Comparison of ENCODE assay signal across 8 cellular contexts in genomic region chr15:31325976-31326728, GRCh38. TPM values are rescaled to one million over a fixed set of nuclear protein-coding genes. Genes with fewer than 3 reads are reported as not detected.
DNase-seq lines count a peak whose midpoint lies in the region; ATAC-seq, FAIRE-seq and TF ChIP-seq lines count a peak whose summit lies in the region.

No MANE protein-coding gene starts in this region.

- H3K36me3 ChIP-seq in H1 (ENCODE audit: control insufficient read depth in 2 of 4, insufficient read depth in 4 of 4, low read length in 3 of 4) (no peaks in the 10 kb centered on the region), mesenchymal stem cell (ENCODE audit: control insufficient read depth in 1 of 2, insufficient read depth in 2 of 2, low read depth in 1 of 2, low read length in 2 of 2) (peaks cover 0 to 2% of the 10 kb centered on the region in 2 experiments)

- H3K4me2 ChIP-seq in H1 (ENCODE audit: insufficient read depth in 1 of 2, low read depth in 2 of 2, low read length in 2 of 2): peak overlapping the region; percentile 81 to 87
- H3K4me2 ChIP-seq in mesenchymal stem cell (ENCODE audit: low read length, poor library complexity, severe bottlenecking): peak overlapping the region; percentile 93

- no peak overlapping the region for H4K91ac ChIP-seq in H1 (replicated peaks; ENCODE audit: insufficient read length, low read length)
- peak overlapping the region; percentile 97 for H4K91ac ChIP-seq in mesenchymal stem cell (ENCODE audit: low read length)

- H4K8ac ChIP-seq in H1 (ENCODE audit: extremely low read depth, insufficient read depth, low read length) (peak overlapping the region; percentile 26; the same call in 1 of the 2 replicates), mesenchymal stem cell (ENCODE audit: low read length) (peak overlapping the region; percentile 82)

- H2AFZ ChIP-seq in H1 (ENCODE audit: low read length) (no peak overlapping the region), mesenchymal stem cell (ENCODE audit: low read depth, low read length) (peak overlapping the region; percentile 6)

- POLR2A ChIA-PET in H1 (lab: Charles Lee; ENCODE audit: partially characterized antibody): interaction anchor here (1.0 to 2.0 kb wide), 6 partner anchors 14 to 39 kb away, joined by 3 to 7 read pairs (median 4); no protein-coding TSS in a partner anchor

- H2BK20ac ChIP-seq in H1 (ENCODE audit: low read length): no peak overlapping the region

- H2BK15ac ChIP-seq in H1 (ENCODE audit: low read length): no peak overlapping the region
- H2BK15ac ChIP-seq in mesenchymal stem cell (ENCODE audit: low read depth, poor library complexity, severe bottlenecking): peak overlapping the region; percentile 98

- peaks cover 3 to 17% (median 7%) of the 10 kb centered on the region in 4 experiments for H3K4me1 ChIP-seq in H1 (replicated peaks in 1 of 4; ENCODE audit: control insufficient read depth in 3 of 4, insufficient read depth in 4 of 4, low read length in 3 of 4)
- H3K4me1 ChIP-seq in mesenchymal stem cell (ENCODE audit: control insufficient read depth, insufficient read depth, low read depth, low read length): peaks cover 16% of the 10 kb centered on the region

- no peak for TF ChIP-seq CTCF in H1 (IDR thresholded peaks at IDR 0.05; ENCODE audit: control extremely low read depth in 1 of 3, insufficient read depth in 1 of 3, low read depth in 1 of 3, low read length in 3 of 3)

- H3K14ac ChIP-seq in H1 (ENCODE audit: insufficient read length): no peak overlapping the region
- H3K14ac ChIP-seq in mesenchymal stem cell (ENCODE audit: low read length in 2 of 2): peak overlapping the region in 1 of 2 experiments; percentile 93

- H3K18ac ChIP-seq in H1 (ENCODE audit: extremely low read depth, low read length) (peak overlapping the region; percentile 24; the same call in 1 of the 2 replicates), mesenchymal stem cell (ENCODE audit: low read depth in 1 of 2, low read length in 2 of 2) (peak overlapping the region; percentile 93 to 97)

- 1% methylated on average over 16 of the region's 99 CpGs; no CpG with 5 or more reads in 1 of the 2 experiments for WGBS in H1 (ENCODE audit: extremely low coverage in 1 of 2, insufficient coverage in 1 of 2, insufficient read length in 1 of 2, insufficient replicate concordance in 2 of 2, low coverage in 1 of 2, low lambda C conversion rate in 2 of 2, missing lambda C conversion rate in 1 of 2), 2 experiments
- WGBS in mesenchymal stem cell: under 1% methylated on average over 78 of the region's 99 CpGs

- no peak overlapping the region for H2BK120ac ChIP-seq in H1 (replicated peaks; ENCODE audit: low read depth, low read length)
- peak overlapping the region; percentile 92 for H2BK120ac ChIP-seq in mesenchymal stem cell (ENCODE audit: low read depth, low read length)

- H2AK5ac ChIP-seq in H1 (ENCODE audit: low read depth, low read length) (no peak overlapping the region), mesenchymal stem cell (ENCODE audit: low read length, severe bottlenecking) (no peak overlapping the region)

- H4K5ac ChIP-seq in H1 (ENCODE audit: insufficient read length, low read depth, low read length): peak overlapping the region; percentile 17

- H3K23ac ChIP-seq in H1 (ENCODE audit: insufficient read length) (no peak overlapping the region), mesenchymal stem cell (ENCODE audit: low read length in 2 of 2) (no peak overlapping the region)

- H3K79me2 ChIP-seq in H1 (ENCODE audit: control insufficient read depth in 1 of 2, insufficient read depth in 2 of 2, low read length in 2 of 2): peaks cover 3 to 17% of the 10 kb centered on the region in 2 experiments

- CTCF ChIA-PET in H1 (lab: Charles Lee; ENCODE audit: partially characterized antibody): interaction anchor here (0.6 to 3.3 kb wide), 3 partner anchors 14 to 162 kb away, joined by 3 to 10 read pairs (median 3); no protein-coding TSS in a partner anchor

- no peak for TF ChIP-seq POLR2A in H1 (IDR thresholded peaks at IDR 0.05; ENCODE audit: control extremely low read depth in 1 of 2, low read depth in 2 of 2, low read length in 2 of 2)

- peak; percentile 48 for ATAC-seq in GM21360 (IDR thresholded peaks at IDR 0.05; ENCODE audit: unreplicated experiment)

- DNase-seq in COR-L47 (lab: John Stamatoyannopoulos, UW): peak; percentile 97
- peak; percentile 81 for DNase-seq in HS-5 (ENCODE audit: low read depth)
- peak; percentile 99 for DNase-seq in NK-92 treated with Interleukin-12 subunit alpha and Interleukin-12 subunit beta, amount 100 ng/mL, for 24 hours (lab: John Stamatoyannopoulos, UW)
- DNase-seq in activated CD8-positive, alpha-beta memory T cell treated with anti-CD3 and anti-CD28 coated beads, Interleukin-2, amount 50 U/mL, for 1 hour (ENCODE audit: extremely low read depth): peak; percentile 91
- DNase-seq in H1 (ENCODE audit: low read depth in 1 of 2, low spot score in 2 of 2): peak; percentile 90 to 99
- peak; percentile 97 for DNase-seq in mesenchymal stem cell
- peak; percentile 99 for DNase-seq in stimulated activated CD8-positive, alpha-beta memory T cell treated with anti-CD3 and anti-CD28 coated beads, Interleukin-12 subunit alpha, Interleukin-12 subunit beta, amount 100 ng/mL, for 1 hour (ENCODE audit: low read depth)

- peaks cover 11% of the 10 kb centered on the region for H3K79me1 ChIP-seq in H1 (ENCODE audit: low read depth, low read length)
- H3K79me1 ChIP-seq in mesenchymal stem cell (replicated peaks; ENCODE audit: low read length, poor library complexity, severe bottlenecking): peaks cover 9% of the 10 kb centered on the region

- peak overlapping the region in 3 of 4 experiments; percentile 25 to 80 (median 46); a peak in 5 of 7 replicates for H3K9ac ChIP-seq in H1 (replicated peaks in 1 of 4; ENCODE audit: extremely low read depth in 1 of 4, low read depth in 3 of 4, low read length in 3 of 4)
- peak overlapping the region; percentile 88 for H3K9ac ChIP-seq in mesenchymal stem cell (ENCODE audit: low read length)

- no peak for TF ChIP-seq RAD21 in H1 (IDR thresholded peaks at IDR 0.05 in 1 of 2, conservative IDR thresholded peaks at IDR 0.05 in 1 of 2; ENCODE audit: low read depth in 2 of 2, low read length in 2 of 2)

- peak overlapping the region; percentile 26 for H3K56ac ChIP-seq in H1 (replicated peaks; ENCODE audit: insufficient read length, low read depth, low read length)

- peaks cover 15% of the 10 kb centered on the region; the same call in 1 of the 2 replicates for H3K23me2 ChIP-seq in H1 (ENCODE audit: low read depth, low read length)

- no peak for TF ChIP-seq EP300 in H1 (IDR thresholded peaks at IDR 0.05; ENCODE audit: borderline replicate concordance in 1 of 2, low read depth in 2 of 2, low read length in 2 of 2)

- H3K4me3 ChIP-seq in H1 (ENCODE audit: extremely low read depth in 1 of 4, insufficient read depth in 2 of 4, low read depth in 3 of 4, low read length in 4 of 4): peak overlapping the region; percentile 73 to 83 (median 76)
- peak overlapping the region; percentile 82 to 83 for H3K4me3 ChIP-seq in mesenchymal stem cell (ENCODE audit: insufficient read depth in 1 of 2, low read depth in 1 of 2, low read length in 2 of 2)

- H3K9me3 ChIP-seq in H1 (ENCODE audit: insufficient read depth in 2 of 2, low read depth in 1 of 2, low read length in 1 of 2): peaks cover 2 to 3% of the 10 kb centered on the region in 2 experiments; a peak in 1 of 4 replicates
- peaks cover 6% of the 10 kb centered on the region for H3K9me3 ChIP-seq in mesenchymal stem cell (ENCODE audit: control insufficient read depth, low read length)

- H3K27ac ChIP-seq in H1 (ENCODE audit: low read depth, low read length) (peak overlapping the region; percentile 55; the same call in 1 of the 2 replicates), mesenchymal stem cell (ENCODE audit: low read length, poor library complexity, severe bottlenecking) (peak overlapping the region; percentile 52)

- FAIRE-seq in H1 (lab: Jason Lieb, UNC): no peak

- H3K4ac ChIP-seq in H1 (replicated peaks; ENCODE audit: insufficient read length, low read depth, low read length) (no peak overlapping the region), mesenchymal stem cell (ENCODE audit: low read depth in 1 of 2, low read length in 2 of 2) (peak overlapping the region; percentile 94 to 96)

- peaks cover 0 to 7% (median 3%) of the 10 kb centered on the region in 4 experiments; a peak in 3 of 7 replicates for H3K27me3 ChIP-seq in H1 (replicated peaks in 1 of 4; ENCODE audit: control insufficient read depth in 3 of 4, extremely low read depth in 1 of 4, insufficient read depth in 3 of 4, low read length in 3 of 4)
- peaks cover 0 to 5% of the 10 kb centered on the region in 2 experiments for H3K27me3 ChIP-seq in mesenchymal stem cell (ENCODE audit: control insufficient read depth in 1 of 2, insufficient read depth in 1 of 2, low read length in 2 of 2)

- H2BK5ac ChIP-seq in H1 (ENCODE audit: low read depth, low read length) (peak overlapping the region; percentile 90; the same call in 1 of the 2 replicates), mesenchymal stem cell (ENCODE audit: low read depth, low read length, poor library complexity, severe bottlenecking) (peak overlapping the region; percentile 91)

- H2BK12ac ChIP-seq in H1 (ENCODE audit: low read depth, low read length) (no peak overlapping the region), mesenchymal stem cell (ENCODE audit: low read length in 2 of 2) (peak overlapping the region in 1 of 2 experiments; percentile 50)

- peaks cover 13 to 14% of the 10 kb centered on the region in 2 experiments for H4K20me1 ChIP-seq in H1 (replicated peaks in 1 of 2; ENCODE audit: control insufficient read depth in 1 of 2, insufficient read depth in 2 of 2, low read length in 2 of 2)

TF ChIP-seq in H1, 55 proteins besides CTCF, POLR2A, EP300 and RAD21 (continues in another document):
- TF ChIP-seq, protein P1, sequence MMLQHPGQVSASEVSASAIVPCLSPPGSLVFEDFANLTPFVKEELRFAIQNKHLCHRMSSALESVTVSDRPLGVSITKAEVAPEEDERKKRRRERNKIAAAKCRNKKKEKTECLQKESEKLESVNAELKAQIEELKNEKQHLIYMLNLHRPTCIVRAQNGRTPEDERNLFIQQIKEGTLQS (IDR thresholded peaks at IDR 0.05; ENCODE audit: insufficient read depth, low read depth, low read length): no peak
- TF ChIP-seq CREB1 (IDR thresholded peaks at IDR 0.05): peak; percentile 89
- TF ChIP-seq TAF1 (IDR thresholded peaks at IDR 0.05; ENCODE audit: low read depth, low read length): 0 out of 2 replicates have a peak, but pooled peaks have one; percentile 15
- peak; percentile 65; the same call in 1 of the 2 replicates for TF ChIP-seq SP4 (IDR thresholded peaks at IDR 0.05; ENCODE audit: low read length)

RNA-seq across cellular contexts. Expression of gene KLF13, which starts 0.5 kb away (rescaled TPM):
- 32.4 and 33.4 TPM in 2 replicates for total RNA-seq in H1 (2021; fragmentation: NEBNext Ultra II Directional; extraction: Animal tissue kit (Norgen Biotek cat#: 25700))
- polyA plus RNA-seq in H1 (2011; rRNA removed): 15.7 and 18.3 TPM in 2 replicates
- polyA plus RNA-seq in H1 (2011; cell fraction: cytosol; rRNA removed): 16.2 TPM
- polyA plus RNA-seq in H1 (2011; cell fraction: nucleus; rRNA removed): 17.3 TPM
- 21.5 to 39.3 TPM (median 24.4 TPM) in 4 replicates for polyA plus RNA-seq in H1 (2012, experiment 1 of 2)
- polyA plus RNA-seq in H1 (2012, experiment 2 of 2): 13.0 TPM
- polyA plus RNA-seq in H1 (2013, experiment 1 of 2): 34.5 TPM
- 37.8 TPM for polyA plus RNA-seq in H1 (2013, experiment 2 of 2)
- polyA minus RNA-seq in H1 (2011; rRNA and poly(A)+ RNA removed): 15.4 and 21.4 TPM in 2 replicates
- 21.7 TPM for polyA minus RNA-seq in H1 (2011; cell fraction: cytosol; rRNA and poly(A)+ RNA removed)
- 10.9 TPM for polyA minus RNA-seq in H1 (2011; cell fraction: nucleus; rRNA and poly(A)+ RNA removed)
- 93.2 TPM for polyA plus RNA-seq in mesenchymal stem cell (2013, experiment 1 of 2)
- 91.8 TPM for polyA plus RNA-seq in mesenchymal stem cell (2013, experiment 2 of 2)

Comparison
In these comparisons a context has a peak if more than half of its experiments do, and no peak if none do; other contexts are left out.
1. Peak in every context shown above with its lines: DNase-seq, ATAC-seq, H3K4me3 ChIP-seq and H3K27ac ChIP-seq.